In the genomic region with DNA sequence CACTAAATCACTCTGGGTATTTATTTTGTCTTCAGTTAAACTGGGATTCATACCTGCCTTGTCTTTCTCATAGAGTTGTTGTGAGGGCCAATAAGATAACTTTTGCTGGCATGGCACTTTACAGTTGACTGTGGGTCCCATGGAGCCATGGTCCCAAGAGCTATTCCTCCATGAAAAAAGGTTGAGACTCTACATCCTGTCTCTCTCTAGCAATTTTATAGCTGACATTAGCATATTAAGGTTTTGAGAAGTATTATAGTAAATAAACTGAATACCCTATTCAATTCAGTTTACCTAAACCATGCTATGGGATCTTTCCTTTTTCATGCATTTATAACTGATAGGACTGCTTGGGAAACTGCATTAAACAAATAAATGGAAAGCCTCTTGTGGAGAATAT, we compare ENCODE assay signal across 15 cellular contexts. TPM values are rescaled to one million over a fixed set of nuclear protein-coding genes. Genes with fewer than 3 reads are reported as not detected.
A peak's percentile ranks its signal among the peaks of the same experiment; 100 is the strongest.
DNase-seq lines count a peak whose midpoint lies in the region; ATAC-seq, FAIRE-seq and TF ChIP-seq lines count a peak whose summit lies in the region.
"Had no signal": no experiment of that assay in that cellular context is flagged by ENCODE, and none has a peak within 500 bp of the region (broad histone marks: within the 10 kb centered on the region; RNA-seq: fewer than 3 reads in every experiment).

No MANE protein-coding gene starts in this region.

- no peak for TF ChIP-seq POLR2A in K562 (conservative IDR thresholded peaks at IDR 0.05)

- H3K4me1 ChIP-seq in K562 (replicated peaks in 1 of 2; ENCODE audit: control insufficient read depth in 2 of 2, insufficient read depth in 2 of 2, low read length in 2 of 2) = no peaks in the 10 kb centered on the region
- H3K4me1 ChIP-seq: BLaER1, HAP-1 had no signal

- no peaks in the 10 kb centered on the region for H4K20me1 ChIP-seq in K562 (replicated peaks; ENCODE audit: control insufficient read depth, insufficient read depth, low read length)
- H4K20me1 ChIP-seq: BLaER1 had no signal

- H3K27ac ChIP-seq in K562 (ENCODE audit: extremely low read depth, low read depth, low read length) (no peak overlapping the region), dorsolateral prefrontal cortex (peak overlapping the region in 2 of 59 donors; percentile 6 to 7)
- H3K27ac ChIP-seq: 22Rv1, BLaER1, HL-60 had no signal

- no peak for ATAC-seq in activated T-cell treated with anti-CD3 and anti-CD28 coated beads, Interleukin-2, amount 50 U/mL, for 72 hours (replicated peaks in 1 of 2)
- no peak for ATAC-seq in K562

- no peak overlapping the region for H3K4me2 ChIP-seq in K562 (ENCODE audit: insufficient read depth, low read length)
- H3K4me2 ChIP-seq: BLaER1 had no signal

- H3K9ac ChIP-seq in K562 (ENCODE audit: insufficient read depth in 1 of 2, low read depth in 2 of 2, low read length in 2 of 2) = no peak overlapping the region
- H3K9ac ChIP-seq: BLaER1 had no signal

- H3K27ac Mint-ChIP-seq in activated T-cell treated with anti-CD3 and anti-CD28 coated beads, Interleukin-2, amount 50 U/mL, for 72 hours = peak overlapping the region; percentile 88
- H3K27ac Mint-ChIP-seq in type B pancreatic cell = peak overlapping the region; percentile 92
- H3K27ac Mint-ChIP-seq: CD4-positive, alpha-beta T cell had no signal

- intact Hi-C loops in K562 (cut with micrococcal nuclease) = no loop called here
- intact Hi-C loops in dorsolateral prefrontal cortex (cut with DNase I) = no loop called here

- H3K4me3 ChIP-seq in K562 (no peak overlapping the region), dorsolateral prefrontal cortex (no peak overlapping the region)
- H3K4me3 ChIP-seq: BLaER1, HAP-1 had no signal

- TF ChIP-seq RAD21 in K562 (CRISPR knock-in tag; conservative IDR thresholded peaks at IDR 0.05 in 1 of 2, IDR thresholded peaks at IDR 0.05 in 1 of 2) = no peak

- no peaks in the 10 kb centered on the region for H3K9me3 Mint-ChIP-seq in activated T-cell treated with anti-CD3 and anti-CD28 coated beads, Interleukin-2, amount 50 U/mL, for 72 hours
- H3K9me3 Mint-ChIP-seq in type B pancreatic cell = no peaks in the 10 kb centered on the region
- H3K9me3 Mint-ChIP-seq: CD4-positive, alpha-beta T cell had no signal

- POLR2A ChIA-PET in K562 (lab: Yijun Ruan, JAX) = interaction anchor here (1.3 kb wide), 1 partner anchor 10 kb away, joined by 4 read pairs; no protein-coding TSS in a partner anchor

- H3K36me3 Mint-ChIP-seq in activated T-cell treated with anti-CD3 and anti-CD28 coated beads, Interleukin-2, amount 50 U/mL, for 72 hours (ENCODE audit: insufficient read depth in 2 of 2) = peaks cover 6 to 42% of the 10 kb centered on the region in 2 donors
- peaks cover 38% of the 10 kb centered on the region for H3K36me3 Mint-ChIP-seq in type B pancreatic cell

- CTCF ChIA-PET in K562 (lab: Yijun Ruan, JAX; ENCODE audit: low intra/inter-chr PET ratio) = no interaction called here

- no peak for DNase-seq in activated T-cell treated with anti-CD3 and anti-CD28 coated beads, Interleukin-2, amount 50 U/mL, for 72 hours
- DNase-seq in activated T-cell treated with anti-CD3 and anti-CD28 coated beads, Interleukin-2, amount 50 U/mL, for 1 hour = no peak
- no peak for DNase-seq in K562 (ENCODE audit: extremely low read depth in 1 of 4, low spot score in 3 of 4)
- no peak for DNase-seq in type B pancreatic cell (ENCODE audit: extremely low spot score, unreplicated experiment)
- DNase-seq in CD1c-positive myeloid dendritic cell (ENCODE audit: extremely low spot score) = no peak
- DNase-seq in dorsolateral prefrontal cortex = no peak
- DNase-seq: AML-193; Calu3; CD4-positive, alpha-beta T cell; DMS 273 treated with DMSO at 0.1 percent for 48 hours had no signal

- no peak for FAIRE-seq in K562 (lab: Jason Lieb, UNC)
- FAIRE-seq: H1 had no signal

- in situ Hi-C loops in K562 (cut with MboI) = no loop called here

- H3K9me3 ChIP-seq in K562 (replicated peaks; ENCODE audit: control insufficient read depth, insufficient read depth, low read depth, low read length) = no peaks in the 10 kb centered on the region
- H3K9me3 ChIP-seq: BLaER1, HAP-1 had no signal

- H3K27me3 Mint-ChIP-seq in activated T-cell treated with anti-CD3 and anti-CD28 coated beads, Interleukin-2, amount 50 U/mL, for 72 hours (ENCODE audit: low read depth) = no peaks in the 10 kb centered on the region
- H3K27me3 Mint-ChIP-seq in type B pancreatic cell = no peaks in the 10 kb centered on the region
- H3K27me3 Mint-ChIP-seq: CD4-positive, alpha-beta T cell had no signal

- H3K79me2 ChIP-seq in K562 (ENCODE audit: control insufficient read depth, insufficient read depth, low read length) = no peaks in the 10 kb centered on the region

- peaks cover 93% of the 10 kb centered on the region for H3K36me3 ChIP-seq in K562 (ENCODE audit: control insufficient read depth, insufficient read depth, low read length)

- no peak overlapping the region for H2AFZ ChIP-seq in K562 (ENCODE audit: low read depth, low read length)

- no peak overlapping the region for H3K4me3 Mint-ChIP-seq in activated T-cell treated with anti-CD3 and anti-CD28 coated beads, Interleukin-2, amount 50 U/mL, for 72 hours
- H3K4me3 Mint-ChIP-seq in type B pancreatic cell = no peak overlapping the region
- H3K4me3 Mint-ChIP-seq: CD4-positive, alpha-beta T cell had no signal

- H3K4me1 Mint-ChIP-seq in activated T-cell treated with anti-CD3 and anti-CD28 coated beads, Interleukin-2, amount 50 U/mL, for 72 hours (ENCODE audit: low read depth) = no peaks in the 10 kb centered on the region
- peaks cover 3% of the 10 kb centered on the region for H3K4me1 Mint-ChIP-seq in type B pancreatic cell (ENCODE audit: unreplicated experiment)

- BruUV-seq in K562 (replicated peaks; lab: Mats Ljungman, UMichigan) = no TSS peak

- no peak for TF ChIP-seq CTCF in K562 (IDR thresholded peaks at IDR 0.05 in 2 of 3, conservative IDR thresholded peaks at IDR 0.05 in 1 of 3; ENCODE audit: insufficient read depth in 2 of 3, low read depth in 1 of 3, low read length in 3 of 3)
- TF ChIP-seq CTCF in type B pancreatic cell (conservative IDR thresholded peaks at IDR 0.05) = no peak
- no peak for TF ChIP-seq CTCF in dorsolateral prefrontal cortex (IDR thresholded peaks at IDR 0.05 in 54 of 56, conservative IDR thresholded peaks at IDR 0.05 in 2 of 56; ENCODE audit: low read depth in 1 of 56, partially characterized antibody in 56 of 56)

- TF ChIP-seq EP300 in K562 (IDR thresholded peaks at IDR 0.05; ENCODE audit: low read length) = no peak

- H3K9me1 ChIP-seq in K562 (ENCODE audit: control insufficient read depth, insufficient read depth, low read length) = no peaks in the 10 kb centered on the region

- H3K27me3 ChIP-seq in K562 (ENCODE audit: control insufficient read depth in 2 of 2, insufficient read depth in 2 of 2, low read length in 2 of 2) (no peaks in the 10 kb centered on the region), dorsolateral prefrontal cortex (no peaks in the 10 kb centered on the region)
- H3K27me3 ChIP-seq: BLaER1 had no signal

RNA-seq across cellular contexts. Expression of a gene that starts 17.4 kb away (rescaled TPM):
- 10 to 100 TPM; 62.6 to 66.1 TPM for total RNA-seq in activated T-cell treated with anti-CD3 and anti-CD28 coated beads, Interleukin-2, amount 50 U/mL, for 72 hours
- total RNA-seq in K562 (2011; cell fraction: chromatin; rRNA removed; ENCODE audit: low replicate concordance) = 58.2 and 95.4 TPM in 2 replicates
- 32.0 and 35.3 TPM in 2 replicates for total RNA-seq in K562 (2011; cell fraction: nucleolus; rRNA removed)
- total RNA-seq in K562 (2011; cell fraction: nucleoplasm; rRNA removed) = 73.5 and 93.4 TPM in 2 replicates
- total RNA-seq in K562 (2014; rRNA removed) (107 and 123 TPM in 2 replicates), K562 (2014; rRNA removed; fragmentation: Illumina TruSeq; extraction: Trizol) (81.7 and 85.8 TPM in 2 replicates), K562 (2015; rRNA removed; fragmentation: Illumina TruSeq; extraction: Trizol) (56.4 and 62.3 TPM in 2 replicates), K562 (2021) (69.5 and 71.1 TPM in 2 replicates), type B pancreatic cell (ENCODE audit: low replicate concordance) (45.9 and 52.2 TPM in 2 replicates), dorsolateral prefrontal cortex (10 to 100 TPM; 22.7 to 51.6 (median 35.8) TPM)
- polyA plus RNA-seq in K562 (2011; rRNA removed) (66.3 and 73.1 TPM in 2 replicates), K562 (2014; fragmentation: Illumina TruSeq; extraction: Trizol) (88.9 and 90.0 TPM in 2 replicates), K562 (2014; fragmentation: Nextera tagmentation; extraction: Ambion mirVana) (100 to 1,000 TPM in 1 of 2 experiments, 10 to 100 TPM in 1; 60.4 to 134 TPM), K562 (2014; rRNA removed) (88.4 and 101 TPM in 2 replicates)
- 20.5 and 41.8 TPM in 2 replicates for polyA plus RNA-seq in K562 (2011; cell fraction: cytosol; rRNA removed)
- polyA plus RNA-seq in K562 (2011; cell fraction: nucleus; rRNA removed) = 28.3 and 43.0 TPM in 2 replicates
- polyA plus RNA-seq in K562 (2012) = 73.2 and 85.8 TPM in 2 replicates
- 83.7 and 89.0 TPM in 2 replicates for polyA minus RNA-seq in K562 (2011; rRNA and poly(A)+ RNA removed)
- 36.7 and 51.5 TPM in 2 replicates for polyA minus RNA-seq in K562 (2011; cell fraction: cytosol; rRNA and poly(A)+ RNA removed)
- polyA minus RNA-seq in K562 (2011; cell fraction: nucleus; rRNA and poly(A)+ RNA removed) = 30.0 and 42.9 TPM in 2 replicates

RNA-seq across cellular contexts. Expression of a gene that starts 17.7 kb away (rescaled TPM):
- 100 to 1,000 TPM; 304 to 350 TPM for total RNA-seq in activated T-cell treated with anti-CD3 and anti-CD28 coated beads, Interleukin-2, amount 50 U/mL, for 72 hours
- total RNA-seq in K562 (2011; cell fraction: chromatin; rRNA removed; ENCODE audit: low replicate concordance) = 51.6 and 102 TPM in 2 replicates
- 53.4 and 64.7 TPM in 2 replicates for total RNA-seq in K562 (2011; cell fraction: nucleolus; rRNA removed)
- 48.0 and 83.7 TPM in 2 replicates for total RNA-seq in K562 (2011; cell fraction: nucleoplasm; rRNA removed)
- 72.5 and 172 TPM in 2 replicates for total RNA-seq in K562 (2014; rRNA removed)
- 123 and 159 TPM in 2 replicates for total RNA-seq in K562 (2014; rRNA removed; fragmentation: Illumina TruSeq; extraction: Trizol)
- 102 and 112 TPM in 2 replicates for total RNA-seq in K562 (2015; rRNA removed; fragmentation: Illumina TruSeq; extraction: Trizol)
- total RNA-seq in K562 (2021) = 200 and 218 TPM in 2 replicates
- polyA plus RNA-seq in K562 (2011; rRNA removed) = 142 and 160 TPM in 2 replicates
- polyA plus RNA-seq in K562 (2011; cell fraction: cytosol; rRNA removed) = 73.9 and 107 TPM in 2 replicates
- 128 and 152 TPM in 2 replicates for polyA plus RNA-seq in K562 (2011; cell fraction: nucleus; rRNA removed)
- polyA plus RNA-seq in K562 (2012) = 139 and 178 TPM in 2 replicates
- polyA plus RNA-seq in K562 (2014; fragmentation: Illumina TruSeq; extraction: Trizol) = 121 and 146 TPM in 2 replicates
- polyA plus RNA-seq in K562 (2014; fragmentation: Nextera tagmentation; extraction: Ambion mirVana) = 100 to 1,000 TPM; 109 to 135 TPM
- polyA plus RNA-seq in K562 (2014; rRNA removed) = 62.4 and 69.4 TPM in 2 replicates
- polyA minus RNA-seq in K562 (2011; rRNA and poly(A)+ RNA removed) = 166 and 195 TPM in 2 replicates
- polyA minus RNA-seq in K562 (2011; cell fraction: cytosol; rRNA and poly(A)+ RNA removed) = 80.8 and 83.8 TPM in 2 replicates
- 64.9 and 78.0 TPM in 2 replicates for polyA minus RNA-seq in K562 (2011; cell fraction: nucleus; rRNA and poly(A)+ RNA removed)
- 139 and 148 TPM in 2 replicates for total RNA-seq in type B pancreatic cell (ENCODE audit: low replicate concordance)
- total RNA-seq in dorsolateral prefrontal cortex = 100 to 1,000 TPM in 109 of 120 experiments, 10 to 100 TPM in 11; 78.4 to 168 (median 131) TPM

RNA-seq across cellular contexts. Expression of a gene that starts 43.5 kb away (rescaled TPM):
- 10 to 100 TPM; 70.1 to 75.0 TPM for total RNA-seq in activated T-cell treated with anti-CD3 and anti-CD28 coated beads, Interleukin-2, amount 50 U/mL, for 72 hours
- 260 and 308 TPM in 2 replicates for total RNA-seq in K562 (2011; cell fraction: chromatin; rRNA removed; ENCODE audit: low replicate concordance)
- 392 and 441 TPM in 2 replicates for total RNA-seq in K562 (2011; cell fraction: nucleolus; rRNA removed)
- total RNA-seq in K562 (2011; cell fraction: nucleoplasm; rRNA removed) = 458 and 539 TPM in 2 replicates
- total RNA-seq in K562 (2014; rRNA removed) (99.9 and 121 TPM in 2 replicates), K562 (2014; rRNA removed; fragmentation: Illumina TruSeq; extraction: Trizol) (70.4 and 72.1 TPM in 2 replicates), K562 (2015; rRNA removed; fragmentation: Illumina TruSeq; extraction: Trizol) (57.0 and 61.0 TPM in 2 replicates), K562 (2021) (102 and 113 TPM in 2 replicates), type B pancreatic cell (ENCODE audit: low replicate concordance) (65.4 and 86.4 TPM in 2 replicates), dorsolateral prefrontal cortex (100 to 1,000 TPM; 103 to 208 (median 129) TPM)
- polyA plus RNA-seq in K562 (2011; rRNA removed) (58.4 and 62.2 TPM in 2 replicates), K562 (2014; fragmentation: Illumina TruSeq; extraction: Trizol) (50.6 and 51.7 TPM in 2 replicates), K562 (2014; fragmentation: Nextera tagmentation; extraction: Ambion mirVana) (10 to 100 TPM; 15.6 to 27.3 TPM), K562 (2014; rRNA removed) (43.8 and 50.9 TPM in 2 replicates)
- polyA plus RNA-seq in K562 (2011; cell fraction: cytosol; rRNA removed) = 72.0 and 91.3 TPM in 2 replicates
- 67.5 and 105 TPM in 2 replicates for polyA plus RNA-seq in K562 (2011; cell fraction: nucleus; rRNA removed)
- polyA plus RNA-seq in K562 (2012) = 70.1 and 113 TPM in 2 replicates
- 122 and 186 TPM in 2 replicates for polyA minus RNA-seq in K562 (2011; rRNA and poly(A)+ RNA removed)
- polyA minus RNA-seq in K562 (2011; cell fraction: cytosol; rRNA and poly(A)+ RNA removed) = 163 and 192 TPM in 2 replicates
- polyA minus RNA-seq in K562 (2011; cell fraction: nucleus; rRNA and poly(A)+ RNA removed) = 84.7 and 112 TPM in 2 replicates

RNA-seq across cellular contexts. Expression of a gene that starts 51.0 kb away (rescaled TPM):
- 10 to 100 TPM; 25.7 to 27.6 TPM for total RNA-seq in activated T-cell treated with anti-CD3 and anti-CD28 coated beads, Interleukin-2, amount 50 U/mL, for 72 hours
- 12.0 and 37.2 TPM in 2 replicates for total RNA-seq in K562 (2011; cell fraction: chromatin; rRNA removed; ENCODE audit: low replicate concordance)
- total RNA-seq in K562 (2011; cell fraction: nucleolus; rRNA removed) = 6.0 and 12.2 TPM in 2 replicates
- total RNA-seq in K562 (2011; cell fraction: nucleoplasm; rRNA removed) = 9.2 and 12.9 TPM in 2 replicates
- total RNA-seq in K562 (2014; rRNA removed) = 7.6 and 7.9 TPM in 2 replicates
- total RNA-seq in K562 (2014; rRNA removed; fragmentation: Illumina TruSeq; extraction: Trizol) = 10.6 and 12.2 TPM in 2 replicates
- 10.9 and 12.3 TPM in 2 replicates for total RNA-seq in K562 (2015; rRNA removed; fragmentation: Illumina TruSeq; extraction: Trizol)
- 6.8 and 7.2 TPM in 2 replicates for total RNA-seq in K562 (2021)
- polyA plus RNA-seq in K562 (2011; rRNA removed) = 22.7 and 29.1 TPM in 2 replicates
- polyA plus RNA-seq in K562 (2011; cell fraction: cytosol; rRNA removed) = 7.8 and 14.4 TPM in 2 replicates
- 36.2 and 69.5 TPM in 2 replicates for polyA plus RNA-seq in K562 (2011; cell fraction: nucleus; rRNA removed)
- 8.7 and 16.2 TPM in 2 replicates for polyA plus RNA-seq in K562 (2012)
- polyA plus RNA-seq in K562 (2014; fragmentation: Illumina TruSeq; extraction: Trizol) = 7.4 and 10.2 TPM in 2 replicates
- 1 to 10 TPM; 4.2 to 4.4 TPM for polyA plus RNA-seq in K562 (2014; fragmentation: Nextera tagmentation; extraction: Ambion mirVana)
- 13.3 and 15.4 TPM in 2 replicates for polyA plus RNA-seq in K562 (2014; rRNA removed)
- polyA minus RNA-seq in K562 (2011; rRNA and poly(A)+ RNA removed) = 13.0 and 17.0 TPM in 2 replicates
- polyA minus RNA-seq in K562 (2011; cell fraction: cytosol; rRNA and poly(A)+ RNA removed) = 6.9 and 8.6 TPM in 2 replicates
- polyA minus RNA-seq in K562 (2011; cell fraction: nucleus; rRNA and poly(A)+ RNA removed) = 7.1 and 24.4 TPM in 2 replicates
- 37.6 and 39.6 TPM in 2 replicates for total RNA-seq in type B pancreatic cell (ENCODE audit: low replicate concordance)
- 100 to 1,000 TPM; 104 to 260 (median 168) TPM for total RNA-seq in dorsolateral prefrontal cortex
